ENCODE assay signal across 16 cellular contexts in genomic region chr3:108546692-108547091, GRCh38. TPM values are rescaled to one million over a fixed set of nuclear protein-coding genes. Genes with fewer than 3 reads are reported as not detected.
DNase-seq lines count a peak whose midpoint lies in the region; ATAC-seq and TF ChIP-seq lines count a peak whose summit lies in the region.
"Had no signal": no experiment of that assay in that cellular context is flagged by ENCODE, and none has a peak within 500 bp of the region (broad histone marks: within the 10 kb centered on the region; RNA-seq: fewer than 3 reads in every experiment).

No MANE protein-coding gene starts in this region.

- H3K9me3 Mint-ChIP-seq in activated T-cell treated with anti-CD3 and anti-CD28 coated beads, Interleukin-2, amount 50 U/mL, for 4 hours = no peaks in the 10 kb centered on the region
- peaks cover 2% of the 10 kb centered on the region for H3K9me3 Mint-ChIP-seq in activated T-cell treated with anti-CD3 and anti-CD28 coated beads, Interleukin-2, amount 50 U/mL, for 24 hours
- H3K9me3 Mint-ChIP-seq: activated CD4-positive, alpha-beta memory T cell treated with anti-CD3 and anti-CD28 coated beads, Interleukin-2, amount 10 ng/mL, durations not matched to agents 7 days and 5 days; dendritic cell treated with granulocyte-macrophage colony-stimulating factor and Interleukin-4, amounts not matched to agents 40 ng/mL and 50 ng/mL, for 4 days had no signal

- H3K36me3 ChIP-seq in spleen (peaks cover 0 to 41% (median 0%) of the 10 kb centered on the region in 6 donors), WERI-Rb-1 (peaks cover 26% of the 10 kb centered on the region)
- H3K36me3 ChIP-seq: prostate gland had no signal

- no peak overlapping the region for H3K27ac Mint-ChIP-seq in activated T-cell treated with anti-CD3 and anti-CD28 coated beads, Interleukin-2, amount 50 U/mL, for 24 hours
- H3K27ac Mint-ChIP-seq: activated CD4-positive, alpha-beta memory T cell treated with anti-CD3 and anti-CD28 coated beads, Interleukin-2, amount 10 ng/mL, durations not matched to agents 7 days and 5 days; dendritic cell treated with granulocyte-macrophage colony-stimulating factor and Interleukin-4, amounts not matched to agents 40 ng/mL and 50 ng/mL, for 4 days had no signal

- ATAC-seq in activated T-cell treated with anti-CD3 and anti-CD28 coated beads, Interleukin-2, amount 50 U/mL, for 4 hours = no peak
- ATAC-seq in HG02852 (IDR thresholded peaks at IDR 0.05; ENCODE audit: unreplicated experiment) (peak; percentile 80), GM21717 (IDR thresholded peaks at IDR 0.05; ENCODE audit: unreplicated experiment) (no peak)

- no peaks in the 10 kb centered on the region for H3K27me3 Mint-ChIP-seq in activated T-cell treated with anti-CD3 and anti-CD28 coated beads, Interleukin-2, amount 50 U/mL, for 4 hours (ENCODE audit: low read depth)
- no peaks in the 10 kb centered on the region for H3K27me3 Mint-ChIP-seq in activated T-cell treated with anti-CD3 and anti-CD28 coated beads, Interleukin-2, amount 50 U/mL, for 24 hours
- H3K27me3 Mint-ChIP-seq: activated CD4-positive, alpha-beta memory T cell treated with anti-CD3 and anti-CD28 coated beads, Interleukin-2, amount 10 ng/mL, durations not matched to agents 7 days and 5 days; dendritic cell treated with granulocyte-macrophage colony-stimulating factor and Interleukin-4, amounts not matched to agents 40 ng/mL and 50 ng/mL, for 4 days had no signal

- DNase-seq in activated T-cell treated with anti-CD3 and anti-CD28 coated beads, Interleukin-2, amount 50 U/mL, for 4 hours = no peak
- no peak for DNase-seq in activated T-cell treated with anti-CD3 and anti-CD28 coated beads, Interleukin-2, amount 50 U/mL, for 24 hours
- DNase-seq in epithelial cell of proximal tubule (ENCODE audit: low read depth) (no peak), spleen (no peak), WERI-Rb-1 (no peak), NCI-H774 (lab: John Stamatoyannopoulos, UW) (no peak)
- DNase-seq: activated CD4-positive, alpha-beta memory T cell treated with anti-CD3 and anti-CD28 coated beads, Interleukin-2, amount 10 ng/mL, durations not matched to agents 7 days and 5 days; NCI-H2107; stimulated activated CD4-positive, alpha-beta T cell treated with anti-CD3 and anti-CD28 coated beads, Interleukin-4, amount 100 ng/mL, for 4 hours; substantia nigra; SW 1271 had no signal

- H3K36me3 Mint-ChIP-seq in activated T-cell treated with anti-CD3 and anti-CD28 coated beads, Interleukin-2, amount 50 U/mL, for 4 hours (ENCODE audit: insufficient read depth) = peaks cover 9% of the 10 kb centered on the region
- H3K36me3 Mint-ChIP-seq in activated T-cell treated with anti-CD3 and anti-CD28 coated beads, Interleukin-2, amount 50 U/mL, for 24 hours (ENCODE audit: low read depth) = peaks cover 65% of the 10 kb centered on the region

- H3K4me1 ChIP-seq in spleen = peaks cover 0 to 24% (median 19%) of the 10 kb centered on the region in 6 donors
- H3K4me1 ChIP-seq: prostate gland had no signal

- no peaks in the 10 kb centered on the region for H3K27me3 ChIP-seq in spleen (replicated peaks in 1 of 7)
- H3K27me3 ChIP-seq in WERI-Rb-1 (ENCODE audit: insufficient read depth, low read depth, severe bottlenecking) = no peaks in the 10 kb centered on the region

- intact Hi-C loops in spleen (cut with DNase I; ENCODE audit: low total_unique reads) = no loop called here

- H3K9me3 ChIP-seq in spleen = no peaks in the 10 kb centered on the region
- peaks cover 3% of the 10 kb centered on the region for H3K9me3 ChIP-seq in WERI-Rb-1 (ENCODE audit: severe bottlenecking)
- H3K9me3 ChIP-seq: prostate gland had no signal

- 52 to 68% (median 58%) methylated on average over 3 of the region's 3 CpGs for WGBS in spleen, 5 donors

- TF ChIP-seq POLR2A in spleen (IDR thresholded peaks at IDR 0.05) = no peak

- peak overlapping the region; percentile 21 for H3K4me3 ChIP-seq in epithelial cell of proximal tubule (ENCODE audit: low read depth, low read length)
- peak overlapping the region in 5 of 8 donors; percentile 4 to 56 (median 14) for H3K4me3 ChIP-seq in spleen
- no peak overlapping the region for H3K4me3 ChIP-seq in WERI-Rb-1 (ENCODE audit: low read depth, low read length)
- H3K4me3 ChIP-seq: lung, prostate gland had no signal

- TF ChIP-seq CTCF in epithelial cell of proximal tubule (conservative IDR thresholded peaks at IDR 0.05; ENCODE audit: low read depth, low read length) = no peak
- no peak for TF ChIP-seq CTCF in spleen (IDR thresholded peaks at IDR 0.05 in 8 of 11, conservative IDR thresholded peaks at IDR 0.05 in 3 of 11)
- no peak for TF ChIP-seq CTCF in WERI-Rb-1 (IDR thresholded peaks at IDR 0.05; ENCODE audit: low read depth, low read length)

- peaks cover 11% of the 10 kb centered on the region for H3K4me1 Mint-ChIP-seq in activated T-cell treated with anti-CD3 and anti-CD28 coated beads, Interleukin-2, amount 50 U/mL, for 4 hours (ENCODE audit: low read depth)
- peaks cover 10% of the 10 kb centered on the region for H3K4me1 Mint-ChIP-seq in activated T-cell treated with anti-CD3 and anti-CD28 coated beads, Interleukin-2, amount 50 U/mL, for 24 hours (ENCODE audit: low read depth)

- H3K4me3 Mint-ChIP-seq in activated T-cell treated with anti-CD3 and anti-CD28 coated beads, Interleukin-2, amount 50 U/mL, for 4 hours = peak overlapping the region; percentile 62
- no peak overlapping the region for H3K4me3 Mint-ChIP-seq in activated T-cell treated with anti-CD3 and anti-CD28 coated beads, Interleukin-2, amount 50 U/mL, for 24 hours
- H3K4me3 Mint-ChIP-seq: activated CD4-positive, alpha-beta memory T cell treated with anti-CD3 and anti-CD28 coated beads, Interleukin-2, amount 10 ng/mL, durations not matched to agents 7 days and 5 days; dendritic cell treated with granulocyte-macrophage colony-stimulating factor and Interleukin-4, amounts not matched to agents 40 ng/mL and 50 ng/mL, for 4 days had no signal

- H3K27ac ChIP-seq in spleen (peak overlapping the region in 6 of 8 donors; percentile 22 to 58 (median 34)), WERI-Rb-1 (no peak overlapping the region)
- H3K27ac ChIP-seq: prostate gland had no signal

RNA-seq across cellular contexts. Expression of gene MYH15, which starts 36.3 kb away (rescaled TPM):
- under 1 TPM in 2 of 3 donors, not detected in 1; 0.03 to 0.08 TPM for total RNA-seq in activated T-cell treated with anti-CD3 and anti-CD28 coated beads, Interleukin-2, amount 50 U/mL, for 4 hours
- total RNA-seq in epithelial cell of proximal tubule (0.22 and 0.75 TPM in 2 replicates), spleen (1 to 10 TPM in 1 of 7 donors, under 1 TPM in 6; 0.06 to 3.0 (median 0.33) TPM)
- under 1 TPM; 0.02 to 0.10 (median 0.08) TPM for polyA plus RNA-seq in spleen

RNA-seq across cellular contexts. Expression of gene CIP2A, which starts 42.5 kb away (rescaled TPM):
- total RNA-seq in activated T-cell treated with anti-CD3 and anti-CD28 coated beads, Interleukin-2, amount 50 U/mL, for 4 hours = 10 to 100 TPM; 15.4 to 20.3 (median 15.7) TPM
- total RNA-seq in epithelial cell of proximal tubule (49.8 and 72.9 TPM in 2 replicates), spleen (10 to 100 TPM in 2 of 7 donors, 1 to 10 TPM in 5; 7.3 to 15.7 (median 8.5) TPM)
- 1 to 10 TPM; 2.2 to 3.2 (median 2.8) TPM for polyA plus RNA-seq in spleen

RNA-seq across cellular contexts. Expression of gene DZIP3, which starts 42.8 kb away (rescaled TPM):
- total RNA-seq in activated T-cell treated with anti-CD3 and anti-CD28 coated beads, Interleukin-2, amount 50 U/mL, for 4 hours = 1 to 10 TPM; 2.4 to 2.7 (median 2.6) TPM
- total RNA-seq in epithelial cell of proximal tubule (5.9 and 6.3 TPM in 2 replicates), spleen (10 to 100 TPM; 14.2 to 24.4 (median 16.1) TPM)
- 1 to 10 TPM; 4.8 to 5.3 (median 5.2) TPM for polyA plus RNA-seq in spleen
